ENCODE assay signal across 10 cellular contexts in genomic region chr14:60204843-60205774, GRCh38. TPM values are rescaled to one million over a fixed set of nuclear protein-coding genes. Genes with fewer than 3 reads are reported as not detected.
DNase-seq lines count a peak whose midpoint lies in the region; ATAC-seq and TF ChIP-seq lines count a peak whose summit lies in the region.
"Had no signal": no experiment of that assay in that cellular context is flagged by ENCODE, and none has a peak within 500 bp of the region (broad histone marks: within the 10 kb centered on the region; RNA-seq: fewer than 3 reads in every experiment).

No MANE protein-coding gene starts in this region.

- peak; percentile 30 for ATAC-seq in activated CD8-positive, alpha-beta T cell treated with anti-CD3 and anti-CD28 coated beads for 36 hours
- ATAC-seq in activated CD8-positive, alpha-beta T cell treated with anti-CD3 and anti-CD28 coated beads, Interleukin-2, amount 10 ng/mL, durations not matched to agents 7 days and 5 days, result no peak
- peak; percentile 35 for ATAC-seq in HG03469 (IDR thresholded peaks at IDR 0.05; ENCODE audit: unreplicated experiment)

- DNase-seq in activated CD8-positive, alpha-beta T cell treated with anti-CD3 and anti-CD28 coated beads for 36 hours, result no peak
- no peak for DNase-seq in activated CD8-positive, alpha-beta T cell treated with anti-CD3 and anti-CD28 coated beads, Interleukin-2, amount 10 ng/mL, durations not matched to agents 7 days and 5 days
- DNase-seq in H7 (peak; percentile 11), ureter (ENCODE audit: low spot score) (no peak), H4 (ENCODE audit: low spot score) (no peak), medulla oblongata (ENCODE audit: extremely low spot score) (no peak)
- DNase-seq: activated naive CD8-positive, alpha-beta T cell treated with anti-CD3 and anti-CD28 coated beads, Interleukin-2, amount 10 ng/mL, durations not matched to agents 7 days and 5 days; NCI-H1436 had no signal

- no peaks in the 10 kb centered on the region for H3K36me3 Mint-ChIP-seq in activated CD8-positive, alpha-beta T cell treated with anti-CD3 and anti-CD28 coated beads for 36 hours (ENCODE audit: low read depth)
- H3K36me3 Mint-ChIP-seq in activated CD8-positive, alpha-beta T cell treated with anti-CD3 and anti-CD28 coated beads, Interleukin-2, amount 10 ng/mL, durations not matched to agents 7 days and 5 days (ENCODE audit: low read depth), result no peaks in the 10 kb centered on the region
- H3K36me3 Mint-ChIP-seq: activated naive CD8-positive, alpha-beta T cell treated with anti-CD3 and anti-CD28 coated beads, Interleukin-2, amount 10 ng/mL, durations not matched to agents 7 days and 5 days had no signal

- peaks cover 9% of the 10 kb centered on the region for H3K27me3 Mint-ChIP-seq in activated CD8-positive, alpha-beta T cell treated with anti-CD3 and anti-CD28 coated beads for 36 hours
- H3K27me3 Mint-ChIP-seq in activated CD8-positive, alpha-beta T cell treated with anti-CD3 and anti-CD28 coated beads, Interleukin-2, amount 10 ng/mL, durations not matched to agents 7 days and 5 days (ENCODE audit: low read depth), result peaks cover 14% of the 10 kb centered on the region

- POLR2A ChIA-PET in activated CD8-positive, alpha-beta T cell treated with anti-CD3 and anti-CD28 coated beads for 36 hours (lab: Charles Lee), result interaction anchor here (0.6 to 1.7 kb wide), 4 partner anchors 16 to 1063 kb away, joined by 3 to 5 read pairs (median 4); partner anchors contain the start of gene DHRS7
- POLR2A ChIA-PET in activated CD8-positive, alpha-beta T cell treated with anti-CD3 and anti-CD28 coated beads, Interleukin-2, amount 10 ng/mL, durations not matched to agents 7 days and 5 days (lab: Charles Lee), result no interaction called here

- no peak overlapping the region for H3K4me2 ChIP-seq in parathyroid adenoma (ENCODE audit: low read length)

- H3K4me1 ChIP-seq in parathyroid adenoma, result peaks cover 7% of the 10 kb centered on the region

- no peaks in the 10 kb centered on the region for H3K9me3 ChIP-seq in parathyroid adenoma (ENCODE audit: control insufficient read depth, low read length)

- no peak overlapping the region for H3K27ac Mint-ChIP-seq in activated CD8-positive, alpha-beta T cell treated with anti-CD3 and anti-CD28 coated beads for 36 hours
- no peak overlapping the region for H3K27ac Mint-ChIP-seq in activated CD8-positive, alpha-beta T cell treated with anti-CD3 and anti-CD28 coated beads, Interleukin-2, amount 10 ng/mL, durations not matched to agents 7 days and 5 days
- H3K27ac Mint-ChIP-seq: activated naive CD8-positive, alpha-beta T cell treated with anti-CD3 and anti-CD28 coated beads, Interleukin-2, amount 10 ng/mL, durations not matched to agents 7 days and 5 days had no signal

- H3K4me3 ChIP-seq in H7 (ENCODE audit: insufficient read depth, low read depth, low read length) (no peak overlapping the region), parathyroid adenoma (ENCODE audit: low read depth, low read length) (no peak overlapping the region)

- peaks cover 6% of the 10 kb centered on the region for H3K9me3 Mint-ChIP-seq in activated CD8-positive, alpha-beta T cell treated with anti-CD3 and anti-CD28 coated beads for 36 hours
- peaks cover 5% of the 10 kb centered on the region for H3K9me3 Mint-ChIP-seq in activated CD8-positive, alpha-beta T cell treated with anti-CD3 and anti-CD28 coated beads, Interleukin-2, amount 10 ng/mL, durations not matched to agents 7 days and 5 days (ENCODE audit: insufficient read depth)
- H3K9me3 Mint-ChIP-seq: activated naive CD8-positive, alpha-beta T cell treated with anti-CD3 and anti-CD28 coated beads, Interleukin-2, amount 10 ng/mL, durations not matched to agents 7 days and 5 days had no signal

- intact Hi-C loops in activated CD8-positive, alpha-beta T cell treated with anti-CD3 and anti-CD28 coated beads for 36 hours (cut with micrococcal nuclease), result no loop called here

- H3K9ac ChIP-seq in parathyroid adenoma, result no peak overlapping the region

- H3K36me3 ChIP-seq in H7 (replicated peaks; ENCODE audit: control insufficient read depth, insufficient read depth, low read length) (no peaks in the 10 kb centered on the region), parathyroid adenoma (ENCODE audit: control insufficient read depth, insufficient read depth, low read length) (no peaks in the 10 kb centered on the region)

- H3K4me3 Mint-ChIP-seq in activated CD8-positive, alpha-beta T cell treated with anti-CD3 and anti-CD28 coated beads for 36 hours, result no peak overlapping the region
- no peak overlapping the region for H3K4me3 Mint-ChIP-seq in activated CD8-positive, alpha-beta T cell treated with anti-CD3 and anti-CD28 coated beads, Interleukin-2, amount 10 ng/mL, durations not matched to agents 7 days and 5 days
- H3K4me3 Mint-ChIP-seq: activated naive CD8-positive, alpha-beta T cell treated with anti-CD3 and anti-CD28 coated beads, Interleukin-2, amount 10 ng/mL, durations not matched to agents 7 days and 5 days had no signal

- no peaks in the 10 kb centered on the region for H3K79me2 ChIP-seq in parathyroid adenoma

- H2AFZ ChIP-seq in parathyroid adenoma, result peak overlapping the region; percentile 23

- H3K4me1 Mint-ChIP-seq in activated CD8-positive, alpha-beta T cell treated with anti-CD3 and anti-CD28 coated beads for 36 hours (ENCODE audit: low read depth), result peaks cover 17% of the 10 kb centered on the region
- no peaks in the 10 kb centered on the region for H3K4me1 Mint-ChIP-seq in activated CD8-positive, alpha-beta T cell treated with anti-CD3 and anti-CD28 coated beads, Interleukin-2, amount 10 ng/mL, durations not matched to agents 7 days and 5 days (ENCODE audit: low read depth)
- H3K4me1 Mint-ChIP-seq: activated naive CD8-positive, alpha-beta T cell treated with anti-CD3 and anti-CD28 coated beads, Interleukin-2, amount 10 ng/mL, durations not matched to agents 7 days and 5 days had no signal

- no peak for TF ChIP-seq CTCF in activated CD8-positive, alpha-beta T cell treated with anti-CD3 and anti-CD28 coated beads for 36 hours (IDR thresholded peaks at IDR 0.05)
- TF ChIP-seq CTCF in parathyroid adenoma (IDR thresholded peaks at IDR 0.05), result no peak

- H3K27me3 ChIP-seq in H7 (ENCODE audit: control insufficient read depth, insufficient read depth, low read length) (no peaks in the 10 kb centered on the region), parathyroid adenoma (ENCODE audit: control insufficient read depth, insufficient read depth, low read length) (no peaks in the 10 kb centered on the region)

- CTCF ChIA-PET in activated CD8-positive, alpha-beta T cell treated with anti-CD3 and anti-CD28 coated beads for 36 hours (lab: Charles Lee), result interaction anchor here (0.8 to 1.5 kb wide), 6 partner anchors 11 to 144 kb away, joined by 3 to 5 read pairs (median 3); no protein-coding TSS in a partner anchor
- CTCF ChIA-PET in activated CD8-positive, alpha-beta T cell treated with anti-CD3 and anti-CD28 coated beads, Interleukin-2, amount 10 ng/mL, durations not matched to agents 7 days and 5 days (lab: Charles Lee), result interaction anchor here (0.6 to 1.1 kb wide), 3 partner anchors 11 to 127 kb away, joined by 3 to 4 read pairs (median 3); no protein-coding TSS in a partner anchor

- H3K27ac ChIP-seq in parathyroid adenoma, result no peak overlapping the region

RNA-seq across cellular contexts. Expression of gene DHRS7, which starts 39.9 kb away (rescaled TPM):
- 10 to 100 TPM; 46.4 to 46.6 TPM for total RNA-seq in activated CD8-positive, alpha-beta T cell treated with anti-CD3 and anti-CD28 coated beads for 36 hours
- 10 to 100 TPM; 45.7 to 54.4 TPM for total RNA-seq in activated CD8-positive, alpha-beta T cell treated with anti-CD3 and anti-CD28 coated beads, Interleukin-2, amount 10 ng/mL, durations not matched to agents 7 days and 5 days
- total RNA-seq in H7 (2014; rRNA removed; shearing (Covaris generic)), result 24.0 and 40.0 TPM in 2 replicates
- 59.6 TPM for total RNA-seq in ureter
- 61.9 and 79.6 TPM in 2 replicates for total RNA-seq in H4 (2014; rRNA removed; shearing (Covaris generic))

RNA-seq across cellular contexts. Expression of gene PPM1A, which starts 43.9 kb away (rescaled TPM):
- total RNA-seq in activated CD8-positive, alpha-beta T cell treated with anti-CD3 and anti-CD28 coated beads for 36 hours, result 10 to 100 TPM; 40.0 to 40.5 TPM
- total RNA-seq in activated CD8-positive, alpha-beta T cell treated with anti-CD3 and anti-CD28 coated beads, Interleukin-2, amount 10 ng/mL, durations not matched to agents 7 days and 5 days, result 10 to 100 TPM; 45.2 to 50.1 TPM
- total RNA-seq in H7 (2014; rRNA removed; shearing (Covaris generic)), result 16.9 and 21.6 TPM in 2 replicates
- total RNA-seq in ureter, result 41.2 TPM
- 22.1 and 24.9 TPM in 2 replicates for total RNA-seq in H4 (2014; rRNA removed; shearing (Covaris generic))
